In the genomic region with DNA sequence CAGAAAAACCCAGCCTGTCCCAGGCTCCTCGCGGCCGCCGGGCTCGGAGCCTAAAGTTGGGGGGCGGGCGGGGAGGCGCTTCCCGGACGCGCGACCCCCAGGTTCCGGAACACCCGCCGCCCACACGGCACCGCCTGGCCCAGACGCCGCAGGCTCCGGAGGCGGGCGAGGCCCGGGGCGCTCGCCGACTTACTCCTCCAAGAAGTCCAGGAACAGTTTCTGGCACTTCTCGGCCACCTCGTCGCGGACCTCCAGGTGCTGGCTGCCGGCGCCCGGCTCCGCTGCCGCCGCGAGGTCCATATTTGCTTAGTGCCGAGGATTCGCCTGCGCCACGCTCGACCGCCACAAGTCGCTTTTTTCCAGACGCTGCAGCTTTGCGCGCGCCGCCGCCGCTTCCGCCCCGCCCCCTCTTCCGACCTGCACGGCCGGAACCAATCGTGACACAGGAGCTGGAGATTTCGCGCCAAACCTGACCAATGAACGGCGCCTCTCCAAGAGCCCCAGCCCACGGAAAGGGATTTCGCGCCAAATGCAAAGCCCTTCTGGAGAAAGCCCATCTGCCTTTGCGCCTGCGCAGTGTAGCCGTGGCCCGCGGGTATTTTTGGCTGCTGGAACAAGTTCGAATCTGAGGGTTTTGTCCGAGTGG, we compare ENCODE assay signal across 1 cellular context.
TF ChIP-seq lines count a peak whose summit lies in the region.

Gene MCM6 (minus strand): TSS at position 378 of the 646 bp plus-strand sequence. CDS start 78 bp downstream, at position 300.

TF ChIP-seq in GM12878, 131 proteins besides CTCF, POLR2A, EP300 and RAD21 (continued from another document):
- TF ChIP-seq, protein P1, sequence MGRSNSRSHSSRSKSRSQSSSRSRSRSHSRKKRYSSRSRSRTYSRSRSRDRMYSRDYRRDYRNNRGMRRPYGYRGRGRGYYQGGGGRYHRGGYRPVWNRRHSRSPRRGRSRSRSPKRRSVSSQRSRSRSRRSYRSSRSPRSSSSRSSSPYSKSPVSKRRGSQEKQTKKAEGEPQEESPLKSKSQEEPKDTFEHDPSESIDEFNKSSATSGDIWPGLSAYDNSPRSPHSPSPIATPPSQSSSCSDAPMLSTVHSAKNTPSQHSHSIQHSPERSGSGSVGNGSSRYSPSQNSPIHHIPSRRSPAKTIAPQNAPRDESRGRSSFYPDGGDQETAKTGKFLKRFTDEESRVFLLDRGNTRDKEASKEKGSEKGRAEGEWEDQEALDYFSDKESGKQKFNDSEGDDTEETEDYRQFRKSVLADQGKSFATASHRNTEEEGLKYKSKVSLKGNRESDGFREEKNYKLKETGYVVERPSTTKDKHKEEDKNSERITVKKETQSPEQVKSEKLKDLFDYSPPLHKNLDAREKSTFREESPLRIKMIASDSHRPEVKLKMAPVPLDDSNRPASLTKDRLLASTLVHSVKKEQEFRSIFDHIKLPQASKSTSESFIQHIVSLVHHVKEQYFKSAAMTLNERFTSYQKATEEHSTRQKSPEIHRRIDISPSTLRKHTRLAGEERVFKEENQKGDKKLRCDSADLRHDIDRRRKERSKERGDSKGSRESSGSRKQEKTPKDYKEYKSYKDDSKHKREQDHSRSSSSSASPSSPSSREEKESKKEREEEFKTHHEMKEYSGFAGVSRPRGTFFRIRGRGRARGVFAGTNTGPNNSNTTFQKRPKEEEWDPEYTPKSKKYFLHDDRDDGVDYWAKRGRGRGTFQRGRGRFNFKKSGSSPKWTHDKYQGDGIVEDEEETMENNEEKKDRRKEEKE (IDR thresholded peaks at IDR 0.05): no peak
- TF ChIP-seq, protein P2, sequence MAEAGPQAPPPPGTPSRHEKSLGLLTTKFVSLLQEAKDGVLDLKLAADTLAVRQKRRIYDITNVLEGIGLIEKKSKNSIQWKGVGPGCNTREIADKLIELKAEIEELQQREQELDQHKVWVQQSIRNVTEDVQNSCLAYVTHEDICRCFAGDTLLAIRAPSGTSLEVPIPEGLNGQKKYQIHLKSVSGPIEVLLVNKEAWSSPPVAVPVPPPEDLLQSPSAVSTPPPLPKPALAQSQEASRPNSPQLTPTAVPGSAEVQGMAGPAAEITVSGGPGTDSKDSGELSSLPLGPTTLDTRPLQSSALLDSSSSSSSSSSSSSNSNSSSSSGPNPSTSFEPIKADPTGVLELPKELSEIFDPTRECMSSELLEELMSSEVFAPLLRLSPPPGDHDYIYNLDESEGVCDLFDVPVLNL (IDR thresholded peaks at IDR 0.05; ENCODE audit: low read depth, low read length): peak; percentile 89
- TF ChIP-seq NFIC (IDR thresholded peaks at IDR 0.05; ENCODE audit: low read depth, low read length) (no peak), CBX3 (IDR thresholded peaks at IDR 0.05; ENCODE audit: borderline replicate concordance, low read depth) (no peak), ZNF24 (IDR thresholded peaks at IDR 0.05) (no peak), USF2 (IDR thresholded peaks at IDR 0.05; ENCODE audit: borderline replicate concordance, low read depth, low read length) (no peak), SRF (IDR thresholded peaks at IDR 0.05; ENCODE audit: low read depth in 2 of 2, low read length in 2 of 2) (peak; percentile 27 to 37; a peak in 1 of 4 replicates), SMAD1 (IDR thresholded peaks at IDR 0.05; ENCODE audit: low read depth, partially characterized antibody) (no peak), CEBPZ (IDR thresholded peaks at IDR 0.05; ENCODE audit: low read depth, low read length) (no peak), NRF1 (conservative IDR thresholded peaks at IDR 0.05; ENCODE audit: low read depth, low read length) (peak; percentile 80), CHD4 (IDR thresholded peaks at IDR 0.05) (no peak), NR2C1 (IDR thresholded peaks at IDR 0.05) (no peak), IRF3 (IDR thresholded peaks at IDR 0.05) (peak; percentile 61; the same call in 1 of the 2 replicates), MEF2A (IDR thresholded peaks at IDR 0.05; ENCODE audit: insufficient read depth, low read depth, low read length) (0 out of 2 replicates have a peak, but pooled peaks have one; percentile 27), TCF3 (IDR thresholded peaks at IDR 0.05; ENCODE audit: borderline replicate concordance, insufficient read depth, low read depth, low read length) (no peak), KLF5 (IDR thresholded peaks at IDR 0.05; ENCODE audit: partially characterized antibody) (peak; percentile 73), ZNF384 (IDR thresholded peaks at IDR 0.05; ENCODE audit: borderline replicate concordance, low read depth, low read length) (0 out of 2 replicates have a peak, but pooled peaks have one; percentile 9)
- TF ChIP-seq, protein P3, sequence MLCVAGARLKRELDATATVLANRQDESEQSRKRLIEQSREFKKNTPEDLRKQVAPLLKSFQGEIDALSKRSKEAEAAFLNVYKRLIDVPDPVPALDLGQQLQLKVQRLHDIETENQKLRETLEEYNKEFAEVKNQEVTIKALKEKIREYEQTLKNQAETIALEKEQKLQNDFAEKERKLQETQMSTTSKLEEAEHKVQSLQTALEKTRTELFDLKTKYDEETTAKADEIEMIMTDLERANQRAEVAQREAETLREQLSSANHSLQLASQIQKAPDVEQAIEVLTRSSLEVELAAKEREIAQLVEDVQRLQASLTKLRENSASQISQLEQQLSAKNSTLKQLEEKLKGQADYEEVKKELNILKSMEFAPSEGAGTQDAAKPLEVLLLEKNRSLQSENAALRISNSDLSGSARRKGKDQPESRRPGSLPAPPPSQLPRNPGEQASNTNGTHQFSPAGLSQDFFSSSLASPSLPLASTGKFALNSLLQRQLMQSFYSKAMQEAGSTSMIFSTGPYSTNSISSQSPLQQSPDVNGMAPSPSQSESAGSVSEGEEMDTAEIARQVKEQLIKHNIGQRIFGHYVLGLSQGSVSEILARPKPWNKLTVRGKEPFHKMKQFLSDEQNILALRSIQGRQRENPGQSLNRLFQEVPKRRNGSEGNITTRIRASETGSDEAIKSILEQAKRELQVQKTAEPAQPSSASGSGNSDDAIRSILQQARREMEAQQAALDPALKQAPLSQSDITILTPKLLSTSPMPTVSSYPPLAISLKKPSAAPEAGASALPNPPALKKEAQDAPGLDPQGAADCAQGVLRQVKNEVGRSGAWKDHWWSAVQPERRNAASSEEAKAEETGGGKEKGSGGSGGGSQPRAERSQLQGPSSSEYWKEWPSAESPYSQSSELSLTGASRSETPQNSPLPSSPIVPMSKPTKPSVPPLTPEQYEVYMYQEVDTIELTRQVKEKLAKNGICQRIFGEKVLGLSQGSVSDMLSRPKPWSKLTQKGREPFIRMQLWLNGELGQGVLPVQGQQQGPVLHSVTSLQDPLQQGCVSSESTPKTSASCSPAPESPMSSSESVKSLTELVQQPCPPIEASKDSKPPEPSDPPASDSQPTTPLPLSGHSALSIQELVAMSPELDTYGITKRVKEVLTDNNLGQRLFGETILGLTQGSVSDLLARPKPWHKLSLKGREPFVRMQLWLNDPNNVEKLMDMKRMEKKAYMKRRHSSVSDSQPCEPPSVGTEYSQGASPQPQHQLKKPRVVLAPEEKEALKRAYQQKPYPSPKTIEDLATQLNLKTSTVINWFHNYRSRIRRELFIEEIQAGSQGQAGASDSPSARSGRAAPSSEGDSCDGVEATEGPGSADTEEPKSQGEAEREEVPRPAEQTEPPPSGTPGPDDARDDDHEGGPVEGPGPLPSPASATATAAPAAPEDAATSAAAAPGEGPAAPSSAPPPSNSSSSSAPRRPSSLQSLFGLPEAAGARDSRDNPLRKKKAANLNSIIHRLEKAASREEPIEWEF (IDR thresholded peaks at IDR 0.05; ENCODE audit: insufficient replicate concordance, low read depth, low read length): no peak
